In genomic region chr4:88734403-88734949, GRCh38 we compare ENCODE assay signal across 26 cellular contexts. TPM values are rescaled to one million over a fixed set of nuclear protein-coding genes. Genes with fewer than 3 reads are reported as not detected.
DNase-seq lines count a peak whose midpoint lies in the region; ATAC-seq and TF ChIP-seq lines count a peak whose summit lies in the region.
"Had no signal": no experiment of that assay in that cellular context is flagged by ENCODE, and none has a peak within 500 bp of the region (broad histone marks: within the 10 kb centered on the region; RNA-seq: fewer than 3 reads in every experiment).

No MANE protein-coding gene starts in this region.

- H3K4me2 ChIP-seq in mammary epithelial cell (ENCODE audit: insufficient read depth, low read depth, low read length) = no peak overlapping the region
- H3K4me2 ChIP-seq in trophoblast cell (ENCODE audit: low read length) = no peak overlapping the region
- H3K4me2 ChIP-seq: hepatocyte had no signal

- in situ Hi-C loops in mammary epithelial cell (cut with MboI; ENCODE audit: low sequenced_read_pairs in 2 of 2) = no loop called here

- no peak overlapping the region for H4K91ac ChIP-seq in trophoblast cell (ENCODE audit: low read depth, low read length)

- H3K27ac ChIP-seq in breast epithelium (peak overlapping the region; percentile 33 to 52), mammary epithelial cell (ENCODE audit: insufficient read depth, low read depth, low read length) (no peak overlapping the region), ascending aorta (peak overlapping the region; percentile 6 to 55), right lobe of liver (peak overlapping the region; percentile 39 to 83 (median 62)), thoracic aorta (peak overlapping the region; percentile 19 to 44), trophoblast cell (ENCODE audit: low read depth, low read length) (no peak overlapping the region)
- H3K27ac ChIP-seq: hepatocyte, WERI-Rb-1 had no signal

- H2AFZ ChIP-seq in mammary epithelial cell (ENCODE audit: low read depth, low read length) (no peak overlapping the region), trophoblast cell (ENCODE audit: insufficient read depth, low read length, poor library complexity) (no peak overlapping the region)
- H2AFZ ChIP-seq: hepatocyte had no signal

- ATAC-seq in right lobe of liver (peak; percentile 20 to 47 (median 40)), thoracic aorta (ENCODE audit: insufficient number of reproducible peaks, low FRiP score, low read depth) (no peak)
- ATAC-seq: stimulated activated naive CD8-positive, alpha-beta T cell treated with anti-CD3 and anti-CD28 coated beads, Interleukin-15, amount 100 ng/mL, for 72 hours had no signal

- no peak overlapping the region for H4K8ac ChIP-seq in trophoblast cell (ENCODE audit: low read depth, low read length)

- no peak overlapping the region for H3K4ac ChIP-seq in trophoblast cell (ENCODE audit: low read depth, low read length)

- H2BK5ac ChIP-seq in trophoblast cell (ENCODE audit: low read depth, low read length, poor library complexity) = no peak overlapping the region

- H3K79me1 ChIP-seq in trophoblast cell (ENCODE audit: low read length) = no peaks in the 10 kb centered on the region

- DNase-seq in breast epithelium (ENCODE audit: low spot score in 2 of 2) = no peak
- no peak for DNase-seq in mammary epithelial cell
- no peak for DNase-seq in ascending aorta (ENCODE audit: low spot score in 2 of 2)
- peak in 1 of 3 donors; percentile 71 for DNase-seq in right lobe of liver
- no peak for DNase-seq in thoracic aorta (ENCODE audit: low spot score)
- DNase-seq in activated CD4-positive, alpha-beta T cell treated with anti-CD3 and anti-CD28 coated beads for 4 hours = no peak
- no peak for DNase-seq in trophoblast cell
- no peak for DNase-seq in activated naive CD4-positive, alpha-beta T cell treated with anti-CD3 and anti-CD28 coated beads, Interleukin-2, amount 10 ng/mL, durations not matched to agents 7 days and 5 days
- DNase-seq: activated CD4-positive, alpha-beta T cell treated with anti-CD3 and anti-CD28 coated beads, Interleukin-2, amount 50 U/mL, for 1 hour; activated naive CD8-positive, alpha-beta T cell treated with anti-CD3 and anti-CD28 coated beads for 36 hours; AML-193; DMS79; effector CD4-positive, alpha-beta T cell; foreskin melanocyte; immature natural killer cell; NCI-H1105 treated with DMSO at 0.1 percent for 48 hours; NCI-H2029 treated with DMSO at 0.1 percent for 48 hours; NCI-H345; NCI-H82; stimulated activated CD4-positive, alpha-beta T cell treated with anti-CD3 and anti-CD28 coated beads, Interleukin-15, amount 100 ng/mL, for 24 hours; stimulated activated naive CD8-positive, alpha-beta T cell treated with anti-CD3 and anti-CD28 coated beads, Interleukin-15, amount 100 ng/mL, for 72 hours; WERI-Rb-1 had no signal

- CTCF ChIA-PET in mammary epithelial cell (lab: Charles Lee; ENCODE audit: low non-redundant PET) = no interaction called here
- CTCF ChIA-PET in activated naive CD4-positive, alpha-beta T cell treated with anti-CD3 and anti-CD28 coated beads, Interleukin-2, amount 10 ng/mL, durations not matched to agents 7 days and 5 days (lab: Charles Lee) = no interaction called here

- H3K23ac ChIP-seq in trophoblast cell (ENCODE audit: low read length) = no peak overlapping the region

- H3K79me2 ChIP-seq in mammary epithelial cell (ENCODE audit: insufficient read depth, low read length) (no peaks in the 10 kb centered on the region), trophoblast cell (ENCODE audit: control insufficient read depth, insufficient read depth, low read length, poor library complexity) (no peaks in the 10 kb centered on the region)
- H3K79me2 ChIP-seq: hepatocyte had no signal

- H3K36me3 Mint-ChIP-seq in activated naive CD4-positive, alpha-beta T cell treated with anti-CD3 and anti-CD28 coated beads, Interleukin-2, amount 10 ng/mL, durations not matched to agents 7 days and 5 days = peaks cover 65% of the 10 kb centered on the region
- H3K36me3 Mint-ChIP-seq: activated naive CD8-positive, alpha-beta T cell treated with anti-CD3 and anti-CD28 coated beads for 36 hours had no signal

- no peak overlapping the region for H3K14ac ChIP-seq in trophoblast cell (ENCODE audit: low read length)

- H3K4me1 ChIP-seq in breast epithelium (peaks cover 0 to 25% of the 10 kb centered on the region in 2 donors), mammary epithelial cell (ENCODE audit: insufficient read depth, low read length) (no peaks in the 10 kb centered on the region), ascending aorta (peaks cover 8 to 33% of the 10 kb centered on the region in 2 donors), right lobe of liver (peaks cover 0 to 47% (median 2%) of the 10 kb centered on the region in 4 donors), thoracic aorta (ENCODE audit: control insufficient read depth in 1 of 2, low read depth in 2 of 2) (peaks cover 25 to 52% of the 10 kb centered on the region in 2 donors), trophoblast cell (ENCODE audit: control insufficient read depth in 1 of 2, insufficient read depth in 2 of 2, low read length in 2 of 2) (peaks cover 0 to 2% of the 10 kb centered on the region in 2 experiments)
- H3K4me1 ChIP-seq: HAP-1 had no signal

- H3K9ac ChIP-seq in mammary epithelial cell (ENCODE audit: insufficient read depth, low read length) = no peak overlapping the region
- no peak overlapping the region for H3K9ac ChIP-seq in trophoblast cell (ENCODE audit: low read length)

- peaks cover 17% of the 10 kb centered on the region for H3K4me1 Mint-ChIP-seq in activated naive CD4-positive, alpha-beta T cell treated with anti-CD3 and anti-CD28 coated beads, Interleukin-2, amount 10 ng/mL, durations not matched to agents 7 days and 5 days

- no peak overlapping the region for H3K4me3 ChIP-seq in breast epithelium
- H3K4me3 ChIP-seq in mammary epithelial cell (replicated peaks in 1 of 3; ENCODE audit: insufficient read depth in 1 of 3, low read depth in 2 of 3, low read length in 3 of 3) = no peak overlapping the region
- H3K4me3 ChIP-seq in ascending aorta = no peak overlapping the region
- peak overlapping the region in 2 of 3 donors; percentile 57 to 58 for H3K4me3 ChIP-seq in right lobe of liver
- H3K4me3 ChIP-seq in thoracic aorta = no peak overlapping the region
- no peak overlapping the region for H3K4me3 ChIP-seq in trophoblast cell (ENCODE audit: low read depth, low read length)
- H3K4me3 ChIP-seq: HAP-1, hepatocyte had no signal

- H3K4me3 Mint-ChIP-seq in activated naive CD4-positive, alpha-beta T cell treated with anti-CD3 and anti-CD28 coated beads, Interleukin-2, amount 10 ng/mL, durations not matched to agents 7 days and 5 days = no peak overlapping the region
- H3K4me3 Mint-ChIP-seq: activated naive CD8-positive, alpha-beta T cell treated with anti-CD3 and anti-CD28 coated beads for 36 hours; immature natural killer cell; nephron; stimulated activated naive CD8-positive, alpha-beta T cell treated with anti-CD3 and anti-CD28 coated beads, Interleukin-15, amount 100 ng/mL, for 72 hours; type B pancreatic cell had no signal

- H2AK5ac ChIP-seq in trophoblast cell (ENCODE audit: low read length) = no peak overlapping the region

- no peak overlapping the region for H2BK120ac ChIP-seq in trophoblast cell (ENCODE audit: insufficient read depth, low read length, poor library complexity)

- no peaks in the 10 kb centered on the region for H3K9me3 Mint-ChIP-seq in activated naive CD4-positive, alpha-beta T cell treated with anti-CD3 and anti-CD28 coated beads, Interleukin-2, amount 10 ng/mL, durations not matched to agents 7 days and 5 days
- H3K9me3 Mint-ChIP-seq: activated naive CD8-positive, alpha-beta T cell treated with anti-CD3 and anti-CD28 coated beads for 36 hours; immature natural killer cell; nephron; stimulated activated naive CD8-positive, alpha-beta T cell treated with anti-CD3 and anti-CD28 coated beads, Interleukin-15, amount 100 ng/mL, for 72 hours; type B pancreatic cell had no signal

- WGBS in mammary epithelial cell (ENCODE audit: low coverage, missing lambda C conversion rate) = 84% methylated on average over 3 of the region's 3 CpGs
- 0% methylated on average over 3 of the region's 3 CpGs for WGBS in right lobe of liver (ENCODE audit: insufficient coverage, low coverage, low lambda C conversion rate, missing lambda C conversion rate)
- WGBS in trophoblast cell (ENCODE audit: extremely low coverage, insufficient coverage, insufficient read length) = no CpG with 5 or more reads among the region's 3 CpGs

- intact Hi-C loops in breast epithelium (cut with DNase I; ENCODE audit: low total_unique reads) = no loop called here
- intact Hi-C loops in mammary epithelial cell (cut with micrococcal nuclease) = no loop called here
- intact Hi-C loops in ascending aorta (cut with DNase I) = no loop called here
- intact Hi-C loops in right lobe of liver (cut with DNase I) = no loop called here

- no peak overlapping the region for H3K18ac ChIP-seq in trophoblast cell (ENCODE audit: low read length)

- H3K36me3 ChIP-seq in breast epithelium = peaks cover 3% of the 10 kb centered on the region
- no peaks in the 10 kb centered on the region for H3K36me3 ChIP-seq in mammary epithelial cell (ENCODE audit: insufficient read depth, low read length)
- peaks cover 8 to 14% of the 10 kb centered on the region in 2 donors for H3K36me3 ChIP-seq in ascending aorta
- peaks cover 7 to 25% (median 16%) of the 10 kb centered on the region in 4 donors for H3K36me3 ChIP-seq in right lobe of liver
- H3K36me3 ChIP-seq in thoracic aorta = peaks cover 11% of the 10 kb centered on the region
- peaks cover 0 to 5% of the 10 kb centered on the region in 2 experiments for H3K36me3 ChIP-seq in trophoblast cell (ENCODE audit: control insufficient read depth in 1 of 2, insufficient read depth in 2 of 2, low read length in 2 of 2)
- H3K36me3 ChIP-seq: HAP-1, WERI-Rb-1 had no signal

- no peak overlapping the region for H4K12ac ChIP-seq in trophoblast cell (ENCODE audit: low read depth, low read length)

- no peak for TF ChIP-seq POLR2A in breast epithelium (IDR thresholded peaks at IDR 0.05)
- TF ChIP-seq POLR2A in right lobe of liver (IDR thresholded peaks at IDR 0.05) = no peak

- TF ChIP-seq CTCF in breast epithelium (IDR thresholded peaks at IDR 0.05) = no peak
- TF ChIP-seq CTCF in mammary epithelial cell (conservative IDR thresholded peaks at IDR 0.05 in 1 of 2, IDR thresholded peaks at IDR 0.05 in 1 of 2; ENCODE audit: extremely low read depth in 1 of 2, insufficient read depth in 1 of 2, low read depth in 1 of 2, low read length in 2 of 2) = no peak
- no peak for TF ChIP-seq CTCF in ascending aorta (IDR thresholded peaks at IDR 0.05)
- TF ChIP-seq CTCF in right lobe of liver (IDR thresholded peaks at IDR 0.05) = no peak
- no peak for TF ChIP-seq CTCF in thoracic aorta (IDR thresholded peaks at IDR 0.05)

- no peaks in the 10 kb centered on the region for H3K27me3 Mint-ChIP-seq in activated naive CD4-positive, alpha-beta T cell treated with anti-CD3 and anti-CD28 coated beads, Interleukin-2, amount 10 ng/mL, durations not matched to agents 7 days and 5 days
- H3K27me3 Mint-ChIP-seq: activated naive CD8-positive, alpha-beta T cell treated with anti-CD3 and anti-CD28 coated beads for 36 hours; stimulated activated naive CD8-positive, alpha-beta T cell treated with anti-CD3 and anti-CD28 coated beads, Interleukin-15, amount 100 ng/mL, for 72 hours; type B pancreatic cell had no signal

- dilution Hi-C loops in mammary epithelial cell (cut with HindIII; ENCODE audit: low sequenced_read_pairs) = no loop called here

- no peak overlapping the region for H3K27ac Mint-ChIP-seq in activated naive CD4-positive, alpha-beta T cell treated with anti-CD3 and anti-CD28 coated beads, Interleukin-2, amount 10 ng/mL, durations not matched to agents 7 days and 5 days
- H3K27ac Mint-ChIP-seq: activated naive CD8-positive, alpha-beta T cell treated with anti-CD3 and anti-CD28 coated beads for 36 hours; stimulated activated naive CD8-positive, alpha-beta T cell treated with anti-CD3 and anti-CD28 coated beads, Interleukin-15, amount 100 ng/mL, for 72 hours; type B pancreatic cell had no signal

- no peaks in the 10 kb centered on the region for H4K20me1 ChIP-seq in mammary epithelial cell (ENCODE audit: insufficient read depth, low read length)

- no TSS peak for BruUV-seq in mammary epithelial cell (replicated peaks; lab: Mats Ljungman, UMichigan)

- no peaks in the 10 kb centered on the region for H3K9me3 ChIP-seq in breast epithelium
- no peaks in the 10 kb centered on the region for H3K9me3 ChIP-seq in mammary epithelial cell (replicated peaks; ENCODE audit: insufficient read depth, low read length)
- no peaks in the 10 kb centered on the region for H3K9me3 ChIP-seq in ascending aorta
- no peaks in the 10 kb centered on the region for H3K9me3 ChIP-seq in right lobe of liver
- no peaks in the 10 kb centered on the region for H3K9me3 ChIP-seq in thoracic aorta
- no peaks in the 10 kb centered on the region for H3K9me3 ChIP-seq in trophoblast cell (ENCODE audit: insufficient read depth, low read depth, low read length)
- H3K9me3 ChIP-seq: HAP-1 had no signal

- no peaks in the 10 kb centered on the region for H3K27me3 ChIP-seq in breast epithelium
- H3K27me3 ChIP-seq in mammary epithelial cell (ENCODE audit: insufficient read depth, low read length) = no peaks in the 10 kb centered on the region
- no peaks in the 10 kb centered on the region for H3K27me3 ChIP-seq in ascending aorta
- H3K27me3 ChIP-seq in right lobe of liver = no peaks in the 10 kb centered on the region
- H3K27me3 ChIP-seq in thoracic aorta (replicated peaks; ENCODE audit: insufficient read depth) = no peaks in the 10 kb centered on the region
- no peaks in the 10 kb centered on the region for H3K27me3 ChIP-seq in trophoblast cell (ENCODE audit: insufficient read depth, low read length)
- H3K27me3 ChIP-seq: hepatocyte had no signal

- no peak overlapping the region for H2BK12ac ChIP-seq in trophoblast cell (ENCODE audit: low read length)

RNA-seq across cellular contexts. Expression of gene NAP1L5, which starts 36.8 kb away (rescaled TPM):
- 10 to 100 TPM in 1 of 3 donors, 1 to 10 TPM in 2; 5.9 to 10.5 (median 7.0) TPM for total RNA-seq in breast epithelium
- total RNA-seq in mammary epithelial cell = 1 to 10 TPM; 2.8 to 4.7 TPM
- 2.3 TPM for polyA plus RNA-seq in mammary epithelial cell
- 0.88 TPM for polyA minus RNA-seq in mammary epithelial cell
- 9.6 TPM for total RNA-seq in ascending aorta
- total RNA-seq in right lobe of liver = 1 to 10 TPM; 1.8 to 5.7 (median 3.0) TPM
- total RNA-seq in thoracic aorta = 1 to 10 TPM; 6.0 to 6.2 TPM
- 2.1 and 2.3 TPM in 2 replicates for polyA plus RNA-seq in trophoblast cell (2013)

Comparison
In these comparisons a context has a peak if more than half of its experiments do, and no peak if none do; other contexts are left out.
1. H3K27ac ChIP-seq: peak in breast epithelium (2 of 2), ascending aorta (2 of 2), right lobe of liver (3 of 3) and thoracic aorta (2 of 2); none in mammary epithelial cell (single experiment) and trophoblast cell (single experiment).
2. H3K4me3 ChIP-seq: peak in right lobe of liver (2 of 3); none in breast epithelium (0 of 3), mammary epithelial cell (0 of 3), ascending aorta (0 of 2), thoracic aorta (single experiment) and trophoblast cell (single experiment).